ENCODE assay signal across 23 cellular contexts in genomic region chr2:139917723-139918384, GRCh38.
"Had no signal": no experiment of that assay in that cellular context is flagged by ENCODE, and none has a peak within 500 bp of the region (broad histone marks: within the 10 kb centered on the region; RNA-seq: fewer than 3 reads in every experiment).

No MANE protein-coding gene starts in this region.

- H3K27ac ChIP-seq: hepatocyte, left ventricle myocardium inferior, neutrophil, pancreas, psoas muscle, right lobe of liver, skin epidermis, transverse colon, vagina had no signal

- H3K79me2 ChIP-seq: hepatocyte had no signal

- FAIRE-seq: frontal cortex, pancreas had no signal

- H3K27me3 Mint-ChIP-seq: activated CD4-positive, alpha-beta T cell treated with anti-CD3 and anti-CD28 coated beads, Interleukin-2, amount 10 ng/mL, durations not matched to agents 7 days and 5 days; naive thymus-derived CD4-positive, alpha-beta T cell; stimulated activated naive B cell treated with anti-CD40 and anti-IgM and Interleukin-4, amounts not matched to agents 10 μg/mL and 1 μg/mL and 100 μg/mL, for 72 hours had no signal

- H3K4me2 ChIP-seq: hepatocyte had no signal

- H3K9me3 Mint-ChIP-seq: stimulated activated naive B cell treated with anti-CD40 and anti-IgM and Interleukin-4, amounts not matched to agents 10 μg/mL and 1 μg/mL and 100 μg/mL, for 72 hours had no signal

- H3K36me3 ChIP-seq: left ventricle myocardium inferior, neutrophil, pancreas, right lobe of liver, transverse colon, vagina had no signal

- H2AFZ ChIP-seq: hepatocyte had no signal

- H3K4me3 Mint-ChIP-seq: activated CD4-positive, alpha-beta T cell treated with anti-CD3 and anti-CD28 coated beads, Interleukin-2, amount 10 ng/mL, durations not matched to agents 7 days and 5 days; activated CD8-positive, alpha-beta T cell treated with anti-CD3 and anti-CD28 coated beads, Interleukin-2, amount 10 ng/mL, durations not matched to agents 7 days and 5 days; activated T-helper 1 cell treated with anti-CD3 and anti-CD28 coated beads, Interleukin-12 subunit alpha, Interleukin-12 subunit beta, Interleukin-2, Interleukin-4 antibody, amounts not matched to agents 30 ng/mL and 10 ng/mL and 1 ng/mL, durations not matched to agents 14 hours and 24 hours and 36 hours; naive thymus-derived CD4-positive, alpha-beta T cell; stimulated activated naive B cell treated with anti-CD40 and anti-IgM and Interleukin-4, amounts not matched to agents 10 μg/mL and 1 μg/mL and 100 μg/mL, for 72 hours had no signal

- H3K27ac Mint-ChIP-seq: activated CD4-positive, alpha-beta T cell treated with anti-CD3 and anti-CD28 coated beads, Interleukin-2, amount 10 ng/mL, durations not matched to agents 7 days and 5 days; activated CD8-positive, alpha-beta T cell treated with anti-CD3 and anti-CD28 coated beads, Interleukin-2, amount 10 ng/mL, durations not matched to agents 7 days and 5 days; activated naive CD4-positive, alpha-beta T cell treated with anti-CD3 and anti-CD28 coated beads, Interleukin-2, amount 50 U/mL, for 72 hours; activated T-helper 1 cell treated with anti-CD3 and anti-CD28 coated beads, Interleukin-12 subunit alpha, Interleukin-12 subunit beta, Interleukin-2, Interleukin-4 antibody, amounts not matched to agents 30 ng/mL and 10 ng/mL and 1 ng/mL, durations not matched to agents 14 hours and 24 hours and 36 hours; naive thymus-derived CD4-positive, alpha-beta T cell; stimulated activated naive B cell treated with anti-CD40 and anti-IgM and Interleukin-4, amounts not matched to agents 10 μg/mL and 1 μg/mL and 100 μg/mL, for 72 hours had no signal

- DNase-seq: activated CD4-positive, alpha-beta T cell treated with anti-CD3 and anti-CD28 coated beads, Interleukin-2, amount 10 ng/mL, durations not matched to agents 7 days and 5 days; activated CD8-positive, alpha-beta T cell treated with anti-CD3 and anti-CD28 coated beads, Interleukin-2, amount 10 ng/mL, durations not matched to agents 7 days and 5 days; activated gamma-delta T cell treated with Interleukin-2 at 50 U/mL for 16 hours; aorta; cerebellar nuclear complex; erythroblast; glutamatergic neuron; kidney glomerular epithelial cell; left ventricle myocardium inferior; naive thymus-derived CD4-positive, alpha-beta T cell; pancreas; psoas muscle; right lobe of liver; stimulated activated CD8-positive, alpha-beta memory T cell treated with anti-CD3 and anti-CD28 coated beads, Interleukin-4, amount 100 ng/mL, for 48 hours; stimulated activated naive B cell treated with anti-CD40 and anti-IgM and Interleukin-4, amounts not matched to agents 10 μg/mL and 1 μg/mL and 100 μg/mL, for 72 hours; transverse colon had no signal

- H3K4me1 ChIP-seq: left ventricle myocardium inferior, pancreas, psoas muscle, right lobe of liver, transverse colon, vagina had no signal

- H3K9me3 ChIP-seq: neutrophil, pancreas, psoas muscle, right lobe of liver, transverse colon, vagina had no signal

- H3K36me3 Mint-ChIP-seq: activated naive CD4-positive, alpha-beta T cell treated with anti-CD3 and anti-CD28 coated beads, Interleukin-2, amount 50 U/mL, for 72 hours; naive thymus-derived CD4-positive, alpha-beta T cell; stimulated activated naive B cell treated with anti-CD40 and anti-IgM and Interleukin-4, amounts not matched to agents 10 μg/mL and 1 μg/mL and 100 μg/mL, for 72 hours had no signal

- H3K4me1 Mint-ChIP-seq: activated CD4-positive, alpha-beta T cell treated with anti-CD3 and anti-CD28 coated beads, Interleukin-2, amount 10 ng/mL, durations not matched to agents 7 days and 5 days; naive thymus-derived CD4-positive, alpha-beta T cell; stimulated activated naive B cell treated with anti-CD40 and anti-IgM and Interleukin-4, amounts not matched to agents 10 μg/mL and 1 μg/mL and 100 μg/mL, for 72 hours had no signal

- H3K27me3 ChIP-seq: hepatocyte, neutrophil, pancreas, right lobe of liver, transverse colon, vagina had no signal

- H3K4me3 ChIP-seq: hepatocyte, left ventricle myocardium inferior, pancreas, psoas muscle, right lobe of liver, skin epidermis, transverse colon, vagina had no signal
